8 cellular contexts compared by ENCODE assay signal in genomic region chr11:72225411-72225951, GRCh38. TPM values are rescaled to one million over a fixed set of nuclear protein-coding genes. Genes with fewer than 3 reads are reported as not detected.
DNase-seq lines count a peak whose midpoint lies in the region; ATAC-seq and TF ChIP-seq lines count a peak whose summit lies in the region.

No MANE protein-coding gene starts in this region.

- WGBS in esophagus muscularis mucosa = 21% methylated on average over 11 of the region's 11 CpGs
- WGBS in psoas muscle, 3 donors = 25 to 35% (median 27%) methylated on average over 11 of the region's 11 CpGs

- H3K27me3 ChIP-seq in esophagus muscularis mucosa = no peaks in the 10 kb centered on the region
- H3K27me3 ChIP-seq in psoas muscle (ENCODE audit: insufficient read depth in 3 of 3, low read length in 2 of 3) = no peaks in the 10 kb centered on the region

- intact Hi-C loops in esophagus muscularis mucosa (cut with DNase I) (loop anchor here (10.0 kb wide), 1 partner anchor 201 kb away; no protein-coding TSS in a partner anchor), psoas muscle (cut with DNase I) (loop anchor here in 1 of 2 donors (1.0 kb wide), 1 partner anchor 14 kb away; no protein-coding TSS in a partner anchor)

- ATAC-seq in psoas muscle = no peak

- DNase-seq in activated T-cell treated with anti-CD3 and anti-CD28 coated beads, Interleukin-2, amount 50 U/mL, for 1 hour = peak; percentile 42
- DNase-seq in activated T-cell treated with anti-CD3 and anti-CD28 coated beads for 4 hours (no peak), esophagus muscularis mucosa (ENCODE audit: extremely low spot score) (no peak), psoas muscle (no peak), NCI-H526 treated with DMSO at 0.1 percent for 48 hours (lab: John Stamatoyannopoulos, UW) (no peak), SKM-1 treated with dmso at 0.1 percent for 144 hours (lab: John Stamatoyannopoulos, UW; ENCODE audit: unreplicated experiment) (no peak), NCI-H1436 treated with DMSO at 0.1 percent for 48 hours (lab: John Stamatoyannopoulos, UW) (no peak)
- peak; percentile 36 for DNase-seq in T-helper 2 cell treated with Interferon-gamma antibody and Interleukin-4, amounts not matched to agents 5 μg/mL and 100 μg/mL, for 36 hours (ENCODE audit: low spot score)

- peaks cover 11% of the 10 kb centered on the region for H3K36me3 Mint-ChIP-seq in T-helper 2 cell treated with Interferon-gamma antibody and Interleukin-4, amounts not matched to agents 5 μg/mL and 100 μg/mL, for 36 hours (ENCODE audit: low read depth)

- no peaks in the 10 kb centered on the region for H3K9me3 Mint-ChIP-seq in T-helper 2 cell treated with Interferon-gamma antibody and Interleukin-4, amounts not matched to agents 5 μg/mL and 100 μg/mL, for 36 hours

- peaks cover 18 to 42% (median 33%) of the 10 kb centered on the region in 4 donors for H3K36me3 ChIP-seq in esophagus muscularis mucosa
- H3K36me3 ChIP-seq in psoas muscle (ENCODE audit: insufficient read depth in 1 of 2, low read depth in 1 of 2) = peaks cover 0 to 35% of the 10 kb centered on the region in 2 donors

- H3K27ac Mint-ChIP-seq in T-helper 2 cell treated with Interferon-gamma antibody and Interleukin-4, amounts not matched to agents 5 μg/mL and 100 μg/mL, for 36 hours = peak overlapping the region; percentile 93

- H3K9me3 ChIP-seq in esophagus muscularis mucosa (no peaks in the 10 kb centered on the region), psoas muscle (no peaks in the 10 kb centered on the region)

- no peaks in the 10 kb centered on the region for H3K27me3 Mint-ChIP-seq in T-helper 2 cell treated with Interferon-gamma antibody and Interleukin-4, amounts not matched to agents 5 μg/mL and 100 μg/mL, for 36 hours (ENCODE audit: low read depth)

- TF ChIP-seq POLR2A in esophagus muscularis mucosa (IDR thresholded peaks at IDR 0.05; ENCODE audit: low read depth) = no peak

- peaks cover 21 to 62% (median 47%) of the 10 kb centered on the region in 4 donors for H3K4me1 ChIP-seq in esophagus muscularis mucosa
- H3K4me1 ChIP-seq in psoas muscle = peaks cover 16% of the 10 kb centered on the region

- no peak for TF ChIP-seq CTCF in esophagus muscularis mucosa (IDR thresholded peaks at IDR 0.05)
- no peak for TF ChIP-seq CTCF in psoas muscle (IDR thresholded peaks at IDR 0.05)

- TF ChIP-seq EP300 in esophagus muscularis mucosa (IDR thresholded peaks at IDR 0.05) = no peak

- peak overlapping the region; percentile 83 to 96 (median 90) for H3K4me3 ChIP-seq in esophagus muscularis mucosa
- H3K4me3 ChIP-seq in psoas muscle = peak overlapping the region; percentile 72

- H3K4me1 Mint-ChIP-seq in T-helper 2 cell treated with Interferon-gamma antibody and Interleukin-4, amounts not matched to agents 5 μg/mL and 100 μg/mL, for 36 hours (ENCODE audit: low read depth) = peaks cover 20% of the 10 kb centered on the region

- H3K4me3 Mint-ChIP-seq in T-helper 2 cell treated with Interferon-gamma antibody and Interleukin-4, amounts not matched to agents 5 μg/mL and 100 μg/mL, for 36 hours = peak overlapping the region; percentile 97

- H3K27ac ChIP-seq in esophagus muscularis mucosa (replicated peaks in 1 of 4) (peak overlapping the region; percentile 96 to 98 (median 97)), psoas muscle (peak overlapping the region; percentile 94)

RNA-seq across cellular contexts. Expression of gene INPPL1, which starts 0.9 kb away (rescaled TPM):
- total RNA-seq in esophagus muscularis mucosa = 100 to 1,000 TPM in 2 of 4 donors, 10 to 100 TPM in 2; 61.6 to 158 (median 100) TPM
- 100 to 1,000 TPM in 3 of 4 donors, 10 to 100 TPM in 1; 90.7 to 125 (median 121) TPM for total RNA-seq in psoas muscle
- polyA plus RNA-seq in psoas muscle = 10 to 100 TPM; 35.2 to 84.9 (median 60.1) TPM

RNA-seq across cellular contexts. Expression of gene FOLR2, which starts 8.9 kb away (rescaled TPM):
- total RNA-seq in esophagus muscularis mucosa (10 to 100 TPM; 26.6 to 78.7 (median 33.1) TPM), psoas muscle (10 to 100 TPM in 2 of 4 donors, 1 to 10 TPM in 2; 5.3 to 14.2 (median 9.4) TPM)
- polyA plus RNA-seq in psoas muscle = 1 to 10 TPM; 2.9 to 4.5 (median 4.5) TPM

RNA-seq across cellular contexts. Expression of gene PHOX2A, which starts 18.5 kb away (rescaled TPM):
- total RNA-seq in esophagus muscularis mucosa (1 to 10 TPM; 1.2 to 1.3 (median 1.3) TPM), psoas muscle (not detected)
- polyA plus RNA-seq in psoas muscle = under 1 TPM in 1 of 3 donors, not detected in 2; 0.07 TPM

RNA-seq across cellular contexts. Expression of gene FOLR1, which starts 33.5 kb away (rescaled TPM):
- total RNA-seq in esophagus muscularis mucosa = 1 to 10 TPM in 1 of 4 donors, under 1 TPM in 1, not detected in 2; 0.40 to 1.0 TPM
- under 1 TPM in 2 of 4 donors, not detected in 2; 0.22 to 0.36 TPM for total RNA-seq in psoas muscle
- not detected for polyA plus RNA-seq in psoas muscle

Comparison
In these comparisons a context has a peak if more than half of its experiments do, and no peak if none do; other contexts are left out.
1. DNase-seq: peak in activated T-cell treated with anti-CD3 and anti-CD28 coated beads, Interleukin-2, amount 50 U/mL, for 1 hour (single experiment) and T-helper 2 cell treated with Interferon-gamma antibody and Interleukin-4, amounts not matched to agents 5 μg/mL and 100 μg/mL, for 36 hours (single experiment); none in activated T-cell treated with anti-CD3 and anti-CD28 coated beads for 4 hours (single experiment), esophagus muscularis mucosa (single experiment), psoas muscle (0 of 2), NCI-H526 treated with DMSO at 0.1 percent for 48 hours (single experiment), SKM-1 treated with dmso at 0.1 percent for 144 hours (single experiment) and NCI-H1436 treated with DMSO at 0.1 percent for 48 hours (single experiment).